In the genomic region with DNA sequence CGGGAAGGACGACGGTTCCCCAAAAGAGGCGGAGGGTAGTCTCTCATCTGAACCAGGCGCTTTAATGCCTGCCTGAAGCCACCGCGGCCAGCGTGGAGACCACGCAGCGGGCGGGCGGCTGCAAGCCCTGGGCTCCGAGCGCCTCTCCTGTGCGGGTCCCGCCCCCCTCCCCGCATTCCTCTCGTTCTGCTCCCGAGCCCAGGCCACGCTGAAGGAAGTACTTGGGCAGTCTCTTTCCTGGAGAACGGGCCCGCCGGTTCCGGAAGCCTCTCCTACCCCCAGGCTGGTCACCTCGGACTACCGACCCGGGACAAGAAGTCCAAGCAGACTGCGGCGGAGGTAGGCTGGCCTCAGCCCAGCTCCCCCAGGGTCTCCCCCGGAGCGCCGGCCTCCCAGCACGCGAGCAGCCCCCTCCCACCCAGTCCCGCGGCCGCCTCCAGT, we compare ENCODE assay signal across 8 cellular contexts. TPM values are rescaled to one million over a fixed set of nuclear protein-coding genes. Genes with fewer than 3 reads are reported as not detected.
DNase-seq lines count a peak whose midpoint lies in the region; ATAC-seq and TF ChIP-seq lines count a peak whose summit lies in the region.

No MANE protein-coding gene starts in this region.

- H3K4me3 ChIP-seq in H7 (ENCODE audit: insufficient read depth, low read depth, low read length): peak overlapping the region; percentile 82
- H3K4me3 ChIP-seq in choroid plexus epithelial cell (ENCODE audit: low read depth, low read length): peak overlapping the region; percentile 79
- H3K4me3 ChIP-seq in kidney epithelial cell (ENCODE audit: low read depth, low read length): peak overlapping the region; percentile 73

- no peak for TF ChIP-seq CTCF in choroid plexus epithelial cell (conservative IDR thresholded peaks at IDR 0.05; ENCODE audit: low read depth, low read length)
- TF ChIP-seq CTCF in kidney epithelial cell (IDR thresholded peaks at IDR 0.05; ENCODE audit: insufficient read depth, low read length, poor library complexity, severe bottlenecking): no peak

- ATAC-seq in stimulated activated naive CD8-positive, alpha-beta T cell treated with anti-CD3 and anti-CD28 coated beads, Interleukin-15, Interleukin-2, amounts not matched to agents 100 U/mL and 50 U/mL, for 24 hours: peak; percentile 40

- DNase-seq in SHP77 (lab: John Stamatoyannopoulos, UW) (peak; percentile 3 to 47), SHP77 treated with DMSO at 0.1 percent for 48 hours (lab: John Stamatoyannopoulos, UW) (no peak), H7 (peak; percentile 86), NCI-H748 treated with DMSO at 0.1 percent for 48 hours (lab: John Stamatoyannopoulos, UW) (peak; percentile 29), choroid plexus epithelial cell (ENCODE audit: low read depth) (peak; percentile 39), kidney epithelial cell (ENCODE audit: low read depth) (peak; percentile 1), NCI-H1092 treated with DMSO at 0.1 percent for 48 hours (lab: John Stamatoyannopoulos, UW) (no peak)
- DNase-seq in stimulated activated naive CD8-positive, alpha-beta T cell treated with anti-CD3 and anti-CD28 coated beads, Interleukin-15, Interleukin-2, amounts not matched to agents 100 U/mL and 50 U/mL, for 24 hours: peak; percentile 4

- H3K36me3 ChIP-seq in H7 (replicated peaks; ENCODE audit: control insufficient read depth, insufficient read depth, low read length) (no peaks in the 10 kb centered on the region), kidney epithelial cell (ENCODE audit: control insufficient read depth, insufficient read depth, low read length) (no peaks in the 10 kb centered on the region)

- peaks cover 5% of the 10 kb centered on the region for H3K27me3 ChIP-seq in H7 (ENCODE audit: control insufficient read depth, insufficient read depth, low read length)
- no peaks in the 10 kb centered on the region for H3K27me3 ChIP-seq in kidney epithelial cell (ENCODE audit: control insufficient read depth, insufficient read depth, low read length)

RNA-seq across cellular contexts. Expression of gene PPIC, which starts 0.6 kb away (rescaled TPM):
- 12.6 and 13.0 TPM in 2 replicates for total RNA-seq in H7 (2014; rRNA removed; shearing (Covaris generic))
- total RNA-seq in kidney epithelial cell: 26.8 and 37.4 TPM in 2 replicates

RNA-seq across cellular contexts. Expression of gene PRDM6, which starts 53.1 kb away (rescaled TPM):
- 0.21 TPM in 1 of 2 replicates, not detected in the other for total RNA-seq in H7 (2014; rRNA removed; shearing (Covaris generic))
- 0.04 and 0.07 TPM in 2 replicates for total RNA-seq in kidney epithelial cell

Comparison
In these comparisons a context has a peak if more than half of its experiments do, and no peak if none do; other contexts are left out.
1. DNase-seq: peak in SHP77 (2 of 2), H7 (single experiment), NCI-H748 treated with DMSO at 0.1 percent for 48 hours (single experiment), choroid plexus epithelial cell (single experiment), kidney epithelial cell (single experiment) and stimulated activated naive CD8-positive, alpha-beta T cell treated with anti-CD3 and anti-CD28 coated beads, Interleukin-15, Interleukin-2, amounts not matched to agents 100 U/mL and 50 U/mL, for 24 hours (single experiment); none in SHP77 treated with DMSO at 0.1 percent for 48 hours (single experiment) and NCI-H1092 treated with DMSO at 0.1 percent for 48 hours (single experiment).
2. Peak in every context shown above with its lines, with median percentiles within 50 percentile points of each other: H3K4me3 ChIP-seq.